In the genomic region with DNA sequence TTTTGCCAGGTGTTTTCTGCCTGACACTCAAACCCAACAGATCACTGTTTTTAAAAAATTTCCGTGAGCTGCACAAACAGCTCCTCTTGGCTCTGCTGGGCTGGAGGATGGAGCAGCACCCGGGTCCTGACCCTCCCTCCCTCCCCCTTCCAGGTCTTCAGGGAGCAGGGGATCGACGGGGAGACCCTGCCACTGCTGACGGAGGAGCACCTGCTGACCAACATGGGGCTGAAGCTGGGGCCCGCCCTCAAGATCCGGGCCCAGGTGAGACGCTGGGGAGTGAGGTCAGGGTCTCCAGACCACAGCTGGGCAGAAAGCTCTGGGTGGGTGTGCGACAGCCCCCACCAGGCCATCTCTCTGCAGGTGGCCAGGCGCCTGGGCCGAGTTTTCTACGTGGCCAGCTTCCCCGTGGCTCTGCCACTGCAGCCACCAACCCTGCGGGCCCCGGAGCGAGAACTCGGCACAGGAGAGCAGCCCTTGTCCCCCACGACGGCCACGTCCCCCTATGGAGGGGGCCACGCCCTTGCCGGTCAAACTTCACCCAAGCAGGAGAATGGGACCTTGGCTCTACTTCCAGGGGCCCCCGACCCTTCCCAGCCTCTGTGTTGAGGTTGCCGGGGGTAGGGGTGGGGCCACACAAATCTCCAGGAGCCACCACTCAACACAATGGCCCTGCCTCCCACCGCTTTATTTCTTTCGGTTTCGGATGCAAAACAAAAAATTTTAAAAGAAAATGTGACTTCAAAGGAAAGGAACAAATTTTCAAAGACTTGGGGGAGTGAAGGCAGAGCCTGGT, we compare ENCODE assay signal across 15 cellular contexts. TPM values are rescaled to one million over a fixed set of nuclear protein-coding genes. Genes with fewer than 3 reads are reported as not detected.
DNase-seq lines count a peak whose midpoint lies in the region; ATAC-seq and TF ChIP-seq lines count a peak whose summit lies in the region.
"Had no signal": no experiment of that assay in that cellular context is flagged by ENCODE, and none has a peak within 500 bp of the region (broad histone marks: within the 10 kb centered on the region; RNA-seq: fewer than 3 reads in every experiment).

No MANE protein-coding gene starts in this region.

- WGBS in right cardiac atrium, result 73% methylated on average over 27 of the region's 27 CpGs

- H3K4me3 ChIP-seq in right cardiac atrium (ENCODE audit: low read length) (no peak overlapping the region), choroid plexus epithelial cell (ENCODE audit: low read depth, low read length) (peak overlapping the region; percentile 69)

- CTCF ChIA-PET in activated CD4-positive, alpha-beta memory T cell treated with anti-CD3 and anti-CD28 coated beads for 36 hours (lab: Charles Lee), result interaction anchor here (1.5 kb wide), 1 partner anchor 120 kb away, joined by 3 read pairs; no protein-coding TSS in a partner anchor

- peaks cover 29% of the 10 kb centered on the region for H3K36me3 Mint-ChIP-seq in nephron (ENCODE audit: low read depth)
- H3K36me3 Mint-ChIP-seq in activated T-helper 17 cell treated with anti-CD3 and anti-CD28 coated beads, Interleukin-2, amount 50 U/mL, for 72 hours (ENCODE audit: low read depth), result peaks cover 56% of the 10 kb centered on the region
- H3K36me3 Mint-ChIP-seq in activated CD4-positive, alpha-beta memory T cell treated with anti-CD3 and anti-CD28 coated beads for 36 hours, result peaks cover 28% of the 10 kb centered on the region

- intact Hi-C loops in right cardiac atrium (cut with DNase I) (no loop called here), Right ventricle myocardium inferior (cut with DNase I) (no loop called here)
- intact Hi-C loops in activated CD4-positive, alpha-beta memory T cell treated with anti-CD3 and anti-CD28 coated beads for 36 hours (cut with micrococcal nuclease), result no loop called here

- POLR2A ChIA-PET in activated CD4-positive, alpha-beta memory T cell treated with anti-CD3 and anti-CD28 coated beads for 36 hours (lab: Charles Lee), result interaction anchor here (0.9 kb wide), 1 partner anchor 10 kb away, joined by 3 read pairs; no protein-coding TSS in a partner anchor

- TF ChIP-seq CTCF in choroid plexus epithelial cell (conservative IDR thresholded peaks at IDR 0.05; ENCODE audit: low read depth, low read length), result no peak
- TF ChIP-seq CTCF in nephron (IDR thresholded peaks at IDR 0.05; ENCODE audit: unreplicated experiment in 3 of 3), result no peak

- H3K9me3 Mint-ChIP-seq in nephron, result no peaks in the 10 kb centered on the region
- H3K9me3 Mint-ChIP-seq in activated T-helper 17 cell treated with anti-CD3 and anti-CD28 coated beads, Interleukin-2, amount 50 U/mL, for 72 hours, result no peaks in the 10 kb centered on the region
- no peaks in the 10 kb centered on the region for H3K9me3 Mint-ChIP-seq in activated CD4-positive, alpha-beta memory T cell treated with anti-CD3 and anti-CD28 coated beads for 36 hours

- peak overlapping the region; percentile 55 for H3K27ac ChIP-seq in right cardiac atrium (ENCODE audit: low read length)

- peaks cover 4% of the 10 kb centered on the region for H3K27me3 Mint-ChIP-seq in nephron (ENCODE audit: low read depth)
- peaks cover 6% of the 10 kb centered on the region for H3K27me3 Mint-ChIP-seq in activated T-helper 17 cell treated with anti-CD3 and anti-CD28 coated beads, Interleukin-2, amount 50 U/mL, for 72 hours
- peaks cover 11% of the 10 kb centered on the region for H3K27me3 Mint-ChIP-seq in activated CD4-positive, alpha-beta memory T cell treated with anti-CD3 and anti-CD28 coated beads for 36 hours

- peak overlapping the region; percentile 93 to 97 (median 95) for H3K27ac Mint-ChIP-seq in nephron
- H3K27ac Mint-ChIP-seq in activated T-helper 17 cell treated with anti-CD3 and anti-CD28 coated beads, Interleukin-2, amount 50 U/mL, for 72 hours, result no peak overlapping the region
- H3K27ac Mint-ChIP-seq in activated CD4-positive, alpha-beta memory T cell treated with anti-CD3 and anti-CD28 coated beads for 36 hours, result no peak overlapping the region

- H3K4me3 Mint-ChIP-seq in nephron, result peak overlapping the region; percentile 69 to 80 (median 71)
- H3K4me3 Mint-ChIP-seq in activated T-helper 17 cell treated with anti-CD3 and anti-CD28 coated beads, Interleukin-2, amount 50 U/mL, for 72 hours, result no peak overlapping the region
- no peak overlapping the region for H3K4me3 Mint-ChIP-seq in activated CD4-positive, alpha-beta memory T cell treated with anti-CD3 and anti-CD28 coated beads for 36 hours

- ATAC-seq in right cardiac atrium (no peak), Right ventricle myocardium inferior (no peak), HG03432 (IDR thresholded peaks at IDR 0.05; ENCODE audit: unreplicated experiment) (no peak)
- ATAC-seq in activated T-helper 17 cell treated with anti-CD3 and anti-CD28 coated beads, Interleukin-2, amount 50 U/mL, for 72 hours (replicated peaks), result no peak

- DNase-seq in right cardiac atrium (no peak), Right ventricle myocardium inferior (ENCODE audit: missing footprints) (no peak), choroid plexus epithelial cell (ENCODE audit: low read depth) (no peak), amygdala (lab: John Stamatoyannopoulos, UW) (no peak)
- DNase-seq in activated CD4-positive, alpha-beta memory T cell treated with anti-CD3 and anti-CD28 coated beads for 36 hours, result no peak
- DNase-seq: activated naive CD4-positive, alpha-beta T cell treated with Interleukin-2 at 50 U/mL for 16 hours; midbrain; NCI-H1436 treated with DMSO at 0.1 percent for 48 hours; nucleus accumbens had no signal

- H3K9me3 ChIP-seq in right cardiac atrium (ENCODE audit: control insufficient read depth, low read length), result no peaks in the 10 kb centered on the region

- no peaks in the 10 kb centered on the region for H3K27me3 ChIP-seq in right cardiac atrium (ENCODE audit: control insufficient read depth, insufficient read depth)
- H3K27me3 ChIP-seq: SJSA1 had no signal

- no peaks in the 10 kb centered on the region for H3K4me1 ChIP-seq in right cardiac atrium (ENCODE audit: control insufficient read depth, insufficient read depth, low read length)

- H3K4me1 Mint-ChIP-seq in nephron, result peaks cover 24% of the 10 kb centered on the region
- no peaks in the 10 kb centered on the region for H3K4me1 Mint-ChIP-seq in activated T-helper 17 cell treated with anti-CD3 and anti-CD28 coated beads, Interleukin-2, amount 50 U/mL, for 72 hours
- peaks cover 8% of the 10 kb centered on the region for H3K4me1 Mint-ChIP-seq in activated CD4-positive, alpha-beta memory T cell treated with anti-CD3 and anti-CD28 coated beads for 36 hours (ENCODE audit: low read depth)

RNA-seq across cellular contexts. Expression of gene NOC2L, which starts 15.3 kb away (rescaled TPM):
- total RNA-seq in right cardiac atrium (10 to 100 TPM; 43.6 to 48.6 (median 45.5) TPM), Right ventricle myocardium inferior (41.7 TPM)
- 44.3 TPM for polyA plus RNA-seq in right cardiac atrium
- 100 to 1,000 TPM in 1 of 2 donors, 10 to 100 TPM in 1; 57.6 to 141 TPM for total RNA-seq in activated T-helper 17 cell treated with anti-CD3 and anti-CD28 coated beads, Interleukin-2, amount 50 U/mL, for 72 hours
- total RNA-seq in activated CD4-positive, alpha-beta memory T cell treated with anti-CD3 and anti-CD28 coated beads for 36 hours, result 100 to 1,000 TPM; 111 to 117 TPM

RNA-seq across cellular contexts. Expression of gene KLHL17, which starts 16.6 kb away (rescaled TPM):
- total RNA-seq in right cardiac atrium, result 1 to 10 TPM; 5.0 to 9.7 (median 6.6) TPM
- polyA plus RNA-seq in right cardiac atrium, result 5.3 TPM
- total RNA-seq in Right ventricle myocardium inferior, result 7.0 TPM
- 10 to 100 TPM; 17.4 to 17.8 TPM for total RNA-seq in activated T-helper 17 cell treated with anti-CD3 and anti-CD28 coated beads, Interleukin-2, amount 50 U/mL, for 72 hours
- total RNA-seq in activated CD4-positive, alpha-beta memory T cell treated with anti-CD3 and anti-CD28 coated beads for 36 hours, result 10 to 100 TPM; 25.8 to 30.6 TPM

RNA-seq across cellular contexts. Expression of gene SAMD11, which starts 20.0 kb away (rescaled TPM):
- total RNA-seq in right cardiac atrium (10 to 100 TPM in 3 of 4 donors, 1 to 10 TPM in 1; 6.9 to 27.2 (median 11.4) TPM), Right ventricle myocardium inferior (1.7 TPM)
- polyA plus RNA-seq in right cardiac atrium, result 7.8 TPM
- not detected for total RNA-seq in activated T-helper 17 cell treated with anti-CD3 and anti-CD28 coated beads, Interleukin-2, amount 50 U/mL, for 72 hours
- not detected for total RNA-seq in activated CD4-positive, alpha-beta memory T cell treated with anti-CD3 and anti-CD28 coated beads for 36 hours

RNA-seq across cellular contexts. Expression of gene PLEKHN1, which starts 22.5 kb away (rescaled TPM):
- under 1 TPM in 1 of 4 donors, not detected in 3; 0.41 TPM for total RNA-seq in right cardiac atrium
- 0.14 TPM for polyA plus RNA-seq in right cardiac atrium
- total RNA-seq in Right ventricle myocardium inferior, result not detected
- total RNA-seq in activated T-helper 17 cell treated with anti-CD3 and anti-CD28 coated beads, Interleukin-2, amount 50 U/mL, for 72 hours, result 1 to 10 TPM; 2.8 to 6.3 TPM
- 1 to 10 TPM; 5.8 to 6.0 TPM for total RNA-seq in activated CD4-positive, alpha-beta memory T cell treated with anti-CD3 and anti-CD28 coated beads for 36 hours
- total RNA-seq: frontal cortex had no signal

RNA-seq across cellular contexts. Expression of gene PERM1, which starts 38.1 kb away (rescaled TPM):
- total RNA-seq in right cardiac atrium (10 to 100 TPM; 44.4 to 78.0 (median 57.4) TPM), Right ventricle myocardium inferior (174 TPM)
- polyA plus RNA-seq in right cardiac atrium, result 112 TPM
- not detected for total RNA-seq in activated T-helper 17 cell treated with anti-CD3 and anti-CD28 coated beads, Interleukin-2, amount 50 U/mL, for 72 hours
- not detected for total RNA-seq in activated CD4-positive, alpha-beta memory T cell treated with anti-CD3 and anti-CD28 coated beads for 36 hours
- total RNA-seq: frontal cortex, LHCN-M2 had no signal

Comparison
In these comparisons a context has a peak if more than half of its experiments do, and no peak if none do; other contexts are left out.
1. H3K27ac Mint-ChIP-seq: peak in nephron (3 of 3); none in activated T-helper 17 cell treated with anti-CD3 and anti-CD28 coated beads, Interleukin-2, amount 50 U/mL, for 72 hours (single experiment) and activated CD4-positive, alpha-beta memory T cell treated with anti-CD3 and anti-CD28 coated beads for 36 hours (single experiment).
2. H3K4me3 Mint-ChIP-seq: peak in nephron (3 of 3); none in activated T-helper 17 cell treated with anti-CD3 and anti-CD28 coated beads, Interleukin-2, amount 50 U/mL, for 72 hours (single experiment) and activated CD4-positive, alpha-beta memory T cell treated with anti-CD3 and anti-CD28 coated beads for 36 hours (single experiment).